In the genomic region with DNA sequence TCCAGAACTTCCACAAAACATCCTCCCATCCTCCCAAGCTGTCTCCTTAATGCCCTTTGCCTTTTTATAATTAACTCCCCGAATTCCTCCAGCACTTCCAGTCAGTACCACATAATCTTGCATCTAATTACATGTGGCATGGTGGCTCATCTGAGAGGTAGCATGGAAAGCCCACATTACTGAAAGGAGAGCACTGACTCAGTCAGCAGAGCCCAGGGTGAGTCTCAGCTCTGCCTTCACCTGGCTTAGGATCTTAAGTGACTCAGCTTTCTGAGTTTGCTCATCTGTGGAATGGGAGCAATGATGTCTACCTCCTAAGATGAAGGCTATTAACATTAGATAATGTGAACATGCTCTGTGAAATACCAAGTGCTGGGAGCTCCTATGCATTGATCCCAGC, we compare ENCODE assay signal across 28 cellular contexts.
"Had no signal": no experiment of that assay in that cellular context is flagged by ENCODE, and none has a peak within 500 bp of the region (broad histone marks: within the 10 kb centered on the region; RNA-seq: fewer than 3 reads in every experiment).

No MANE protein-coding gene starts in this region.

- H3K27me3 Mint-ChIP-seq: naive B cell had no signal

- H3K4me1 Mint-ChIP-seq: mesothelial cell of epicardium; naive B cell; natural killer cell; neural progenitor cell; stimulated activated naive B cell treated with anti-CD40 and anti-IgM and Interleukin-4, amounts not matched to agents 10 μg/mL and 1 μg/mL and 100 μg/mL, for 72 hours had no signal

- H3K27ac Mint-ChIP-seq: mesothelial cell of epicardium; naive B cell; natural killer cell; nephron progenitor cell; neural progenitor cell; progenitor cell of endocrine pancreas; stimulated activated naive B cell treated with anti-CD40 and anti-IgM and Interleukin-4, amounts not matched to agents 10 μg/mL and 1 μg/mL and 100 μg/mL, for 72 hours had no signal

- H3K4me3 ChIP-seq: left lung, lower lobe of right lung, neural progenitor cell, ovary, sigmoid colon, spleen, stomach, testis, thyroid gland, transverse colon, upper lobe of left lung, vagina had no signal

- H3K4me1 ChIP-seq: left lung, lower lobe of right lung, neural progenitor cell, sigmoid colon, spleen, stomach, testis, thyroid gland, transverse colon, upper lobe of left lung, vagina had no signal

- H3K36me3 ChIP-seq: left lung, lower lobe of right lung, neural progenitor cell, ovary, sigmoid colon, spleen, stomach, thyroid gland, transverse colon, upper lobe of left lung, vagina had no signal

- ATAC-seq: left colon; left lung; lower lobe of right lung; natural killer cell; right cardiac atrium; stimulated activated naive B cell treated with anti-CD40 and anti-IgM and Interleukin-4, amounts not matched to agents 10 μg/mL and 1 μg/mL and 100 μg/mL, for 72 hours; stimulated activated naive CD8-positive, alpha-beta T cell treated with anti-CD3 and anti-CD28 coated beads, Interleukin-15, Interleukin-2, amounts not matched to agents 100 U/mL and 50 U/mL, for 24 hours had no signal

- H3K9me3 ChIP-seq: left lung, lower lobe of right lung, ovary, sigmoid colon, spleen, stomach, testis, thyroid gland, transverse colon, upper lobe of left lung, vagina had no signal

- H3K27me3 ChIP-seq: left lung, neural progenitor cell, ovary, sigmoid colon, spleen, stomach, testis, thyroid gland, transverse colon, upper lobe of left lung, vagina had no signal

- H3K4me3 Mint-ChIP-seq: mesothelial cell of epicardium; natural killer cell; nephron progenitor cell; neural progenitor cell; stimulated activated naive B cell treated with anti-CD40 and anti-IgM and Interleukin-4, amounts not matched to agents 10 μg/mL and 1 μg/mL and 100 μg/mL, for 72 hours had no signal

- H3K9me3 Mint-ChIP-seq: mesothelial cell of epicardium, nephron progenitor cell, neural progenitor cell had no signal

- DNase-seq: hippocampal formation; kidney glomerular epithelial cell; left colon; left lung; lower lobe of right lung; mesendoderm; naive B cell; natural killer cell; nephron progenitor cell; ovary; retina; right cardiac atrium; sigmoid colon; small intestine; spleen; stimulated activated CD4-positive, alpha-beta T cell treated with anti-CD3 and anti-CD28 coated beads, Interleukin-2, amount 100 ng/mL, for 24 hours; stimulated activated CD4-positive, alpha-beta T cell treated with anti-CD3 and anti-CD28 coated beads, Interleukin-4, amount 100 ng/mL, for 1 hour; stimulated activated naive B cell treated with anti-CD40 and anti-IgM and Interleukin-4, amounts not matched to agents 10 μg/mL and 1 μg/mL and 100 μg/mL, for 72 hours; stimulated activated naive CD8-positive, alpha-beta T cell treated with anti-CD3 and anti-CD28 coated beads, Interleukin-15, Interleukin-2, amounts not matched to agents 100 U/mL and 50 U/mL, for 24 hours; stomach; testis; thyroid gland; transverse colon; upper lobe of left lung had no signal

- H3K4me2 ChIP-seq: neural progenitor cell had no signal

- H3K36me3 Mint-ChIP-seq: mesothelial cell of epicardium; naive B cell; natural killer cell; neural progenitor cell; stimulated activated naive B cell treated with anti-CD40 and anti-IgM and Interleukin-4, amounts not matched to agents 10 μg/mL and 1 μg/mL and 100 μg/mL, for 72 hours had no signal

- H3K27ac ChIP-seq: left lung, lower lobe of right lung, neural progenitor cell, ovary, sigmoid colon, spleen, stomach, testis, thyroid gland, transverse colon, upper lobe of left lung, vagina had no signal

- H2AFZ ChIP-seq: neural progenitor cell had no signal
